ENCODE assay signal across 26 cellular contexts in the genomic region with DNA sequence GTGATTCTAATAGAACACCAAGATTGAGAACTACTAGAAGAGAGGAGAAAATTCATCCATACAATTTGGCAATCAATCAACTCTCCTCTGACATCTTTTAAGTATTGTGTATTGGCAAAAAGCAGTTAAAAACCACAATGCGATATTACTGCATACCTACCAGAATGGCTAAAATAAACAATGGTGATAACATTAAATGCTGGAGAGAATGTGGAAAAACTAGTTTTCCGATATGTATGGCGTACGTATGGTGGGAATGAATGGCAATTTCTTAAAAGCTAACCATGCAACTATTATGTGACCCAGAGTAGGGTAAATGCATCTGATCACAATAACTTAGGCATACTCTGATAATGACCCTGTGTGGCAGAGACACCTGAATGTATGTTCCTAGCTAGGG. TPM values are rescaled to one million over a fixed set of nuclear protein-coding genes. Genes with fewer than 3 reads are reported as not detected.
DNase-seq lines count a peak whose midpoint lies in the region; ATAC-seq, FAIRE-seq and TF ChIP-seq lines count a peak whose summit lies in the region.
"Had no signal": no experiment of that assay in that cellular context is flagged by ENCODE, and none has a peak within 500 bp of the region (broad histone marks: within the 10 kb centered on the region; RNA-seq: fewer than 3 reads in every experiment).

No MANE protein-coding gene starts in this region.

- H3K27ac ChIP-seq in HEK293 (ENCODE audit: extremely low read depth, low read depth, low read length) (no peak overlapping the region), keratinocyte (ENCODE audit: control insufficient read depth, insufficient read depth, low read length) (no peak overlapping the region)
- H3K27ac ChIP-seq: A549; BLaER1 treated with 17β-estradiol and CSF1 and Interleukin-3, amounts not matched to agents 10 nM and 100 nM; GM23248 had no signal

- no peaks in the 10 kb centered on the region for H3K36me3 ChIP-seq in Caco-2 (ENCODE audit: control insufficient read depth, insufficient read depth, low read length)
- H3K36me3 ChIP-seq in HEK293 (ENCODE audit: control insufficient read depth in 2 of 2, insufficient read depth in 1 of 2, low read length in 2 of 2), result no peaks in the 10 kb centered on the region
- H3K36me3 ChIP-seq in keratinocyte (ENCODE audit: control insufficient read depth in 2 of 2, extremely low read depth in 1 of 2, insufficient read depth in 2 of 2, low read length in 2 of 2), result no peaks in the 10 kb centered on the region
- H3K36me3 ChIP-seq: BE2C; BLaER1 treated with 17β-estradiol and CSF1 and Interleukin-3, amounts not matched to agents 10 nM and 100 nM had no signal

- H3K79me2 ChIP-seq in keratinocyte (ENCODE audit: control insufficient read depth, insufficient read depth, low read length), result no peaks in the 10 kb centered on the region

- no peak overlapping the region for H3K9ac ChIP-seq in keratinocyte (ENCODE audit: control insufficient read depth, extremely low read depth, insufficient read depth, low read length)
- H3K9ac ChIP-seq: BLaER1 treated with 17β-estradiol and CSF1 and Interleukin-3, amounts not matched to agents 10 nM and 100 nM; GM23248 had no signal

- H3K9me3 ChIP-seq in Caco-2 (no peaks in the 10 kb centered on the region), HEK293 (ENCODE audit: control insufficient read depth, insufficient read depth, low read depth, low read length) (no peaks in the 10 kb centered on the region), keratinocyte (ENCODE audit: control insufficient read depth, low read depth, low read length) (no peaks in the 10 kb centered on the region)
- H3K9me3 ChIP-seq: A549, BE2C had no signal

- FAIRE-seq in keratinocyte (lab: Jason Lieb, UNC), result peak; percentile 67
- FAIRE-seq: A549, GM12878, GM18507, H1 had no signal

- POLR2A ChIA-PET in Caco-2 (lab: Charles Lee), result no interaction called here
- POLR2A ChIA-PET in HEK293 (lab: Yijun Ruan, JAX), result no interaction called here

- no peaks in the 10 kb centered on the region for H3K27me3 Mint-ChIP-seq in Caco-2 (ENCODE audit: insufficient read depth, unreplicated experiment)
- H3K27me3 Mint-ChIP-seq in activated T-cell treated with anti-CD3 and anti-CD28 coated beads, Interleukin-2, amount 50 U/mL, for 72 hours (ENCODE audit: low read depth), result peaks cover 63% of the 10 kb centered on the region

- ATAC-seq in GM21360 (IDR thresholded peaks at IDR 0.05; ENCODE audit: unreplicated experiment), result no peak
- ATAC-seq in activated T-cell treated with anti-CD3 and anti-CD28 coated beads, Interleukin-2, amount 50 U/mL, for 72 hours (replicated peaks in 1 of 2), result no peak
- ATAC-seq: A549, GM12878, HCT116 had no signal

- no peak overlapping the region for H3K4me3 ChIP-seq in Caco-2 (ENCODE audit: low read depth, low read length)
- H3K4me3 ChIP-seq in HEK293 (ENCODE audit: low read depth, low read length), result no peak overlapping the region
- H3K4me3 ChIP-seq in keratinocyte (ENCODE audit: control insufficient read depth in 2 of 3, extremely low read depth in 1 of 3, insufficient read depth in 2 of 3, low read depth in 1 of 3, low read length in 3 of 3), result no peak overlapping the region
- H3K4me3 ChIP-seq: A549; BLaER1 treated with 17β-estradiol and CSF1 and Interleukin-3, amounts not matched to agents 10 nM and 100 nM; GM12878; GM23248 had no signal

- TF ChIP-seq RAD21 in Ishikawa (IDR thresholded peaks at IDR 0.05; ENCODE audit: low read depth), result no peak

- H3K4me3 Mint-ChIP-seq in Caco-2 (ENCODE audit: unreplicated experiment), result peak overlapping the region; percentile 11
- H3K4me3 Mint-ChIP-seq in activated T-cell treated with anti-CD3 and anti-CD28 coated beads, Interleukin-2, amount 50 U/mL, for 72 hours, result no peak overlapping the region
- H3K4me3 Mint-ChIP-seq: CD14-positive monocyte; CD4-positive, alpha-beta T cell; CD8-positive, alpha-beta memory T cell; H9 had no signal

- H3K4me1 ChIP-seq in Caco-2 (peaks cover 18% of the 10 kb centered on the region), HEK293 (ENCODE audit: control insufficient read depth, insufficient read depth, low read length) (peaks cover 9% of the 10 kb centered on the region), keratinocyte (ENCODE audit: control insufficient read depth, extremely low read depth, insufficient read depth, low read length) (no peaks in the 10 kb centered on the region)

- no peaks in the 10 kb centered on the region for H3K36me3 Mint-ChIP-seq in Caco-2 (ENCODE audit: insufficient read depth, unreplicated experiment)
- no peaks in the 10 kb centered on the region for H3K36me3 Mint-ChIP-seq in activated T-cell treated with anti-CD3 and anti-CD28 coated beads, Interleukin-2, amount 50 U/mL, for 72 hours (ENCODE audit: insufficient read depth in 2 of 2)
- H3K36me3 Mint-ChIP-seq: CD14-positive monocyte; CD8-positive, alpha-beta memory T cell had no signal

- no peaks in the 10 kb centered on the region for H3K9me3 Mint-ChIP-seq in Caco-2 (ENCODE audit: unreplicated experiment)
- H3K9me3 Mint-ChIP-seq in activated T-cell treated with anti-CD3 and anti-CD28 coated beads, Interleukin-2, amount 50 U/mL, for 72 hours, result no peaks in the 10 kb centered on the region
- H3K9me3 Mint-ChIP-seq: CD4-positive, alpha-beta T cell; CD8-positive, alpha-beta memory T cell; H9 had no signal

- no peak overlapping the region for H2AFZ ChIP-seq in keratinocyte (ENCODE audit: control insufficient read depth, low read length)
- H2AFZ ChIP-seq: GM23248 had no signal

- no peaks in the 10 kb centered on the region for H3K27me3 ChIP-seq in Caco-2 (replicated peaks; ENCODE audit: control insufficient read depth, insufficient read depth, low read length)
- H3K27me3 ChIP-seq in keratinocyte (ENCODE audit: control insufficient read depth, extremely low read depth, insufficient read depth, low read length), result no peaks in the 10 kb centered on the region
- H3K27me3 ChIP-seq: BE2C; BLaER1 treated with 17β-estradiol and CSF1 and Interleukin-3, amounts not matched to agents 10 nM and 100 nM had no signal

- intact Hi-C loops in Caco-2 (cut with micrococcal nuclease; ENCODE audit: unreplicated experiment), result no loop called here

- no TSS peak for BruUV-seq in Caco-2 (replicated peaks; lab: Mats Ljungman, UMichigan)

- TF ChIP-seq CTCF in Caco-2 (IDR thresholded peaks at IDR 0.05; ENCODE audit: insufficient read depth in 1 of 2, low read depth in 1 of 2, low read length in 1 of 2, severe bottlenecking in 1 of 2, unreplicated experiment in 1 of 2) (no peak), HEK293 (tag by site-specific recombination; IDR thresholded peaks at IDR 0.05) (no peak), keratinocyte (optimal IDR thresholded peaks at IDR 0.05 in 1 of 3, IDR thresholded peaks at IDR 0.05 in 1 of 3, conservative IDR thresholded peaks at IDR 0.05 in 1 of 3; ENCODE audit: extremely low read depth in 1 of 3, insufficient read depth in 2 of 3, low read length in 3 of 3) (no peak)

- dilution Hi-C loops in keratinocyte (cut with MboI; ENCODE audit: extremely low pct_ligation_motif_present, low sequenced_read_pairs), result no loop called here

- H4K20me1 ChIP-seq in keratinocyte (ENCODE audit: control insufficient read depth, extremely low read depth, insufficient read depth, low read length), result no peaks in the 10 kb centered on the region
- H4K20me1 ChIP-seq: BLaER1 treated with 17β-estradiol and CSF1 and Interleukin-3, amounts not matched to agents 10 nM and 100 nM had no signal

- peak in 1 of 2 experiments; percentile 9 for DNase-seq in Caco-2
- DNase-seq in keratinocyte (ENCODE audit: low read depth, low spot score), result no peak
- no peak for DNase-seq in activated T-cell treated with anti-CD3 and anti-CD28 coated beads, Interleukin-2, amount 50 U/mL, for 48 hours
- DNase-seq in activated T-cell treated with anti-CD3 and anti-CD28 coated beads, Interleukin-2, amount 50 U/mL, for 72 hours, result no peak
- DNase-seq: 8988T; ACHN; AML-193; BE2C; CD4-positive, alpha-beta T cell; CD8-positive, alpha-beta memory T cell; COR-L47; DMS79; EL; GDM1; GM23248; H9 had no signal

- no peak overlapping the region for H3K4me2 ChIP-seq in keratinocyte (ENCODE audit: control insufficient read depth, extremely low read depth, insufficient read depth, low read depth, low read length)
- H3K4me2 ChIP-seq: A549; BLaER1 treated with 17β-estradiol and CSF1 and Interleukin-3, amounts not matched to agents 10 nM and 100 nM had no signal

- H3K27ac Mint-ChIP-seq in Caco-2 (ENCODE audit: unreplicated experiment), result no peak overlapping the region
- H3K27ac Mint-ChIP-seq in activated T-cell treated with anti-CD3 and anti-CD28 coated beads, Interleukin-2, amount 50 U/mL, for 72 hours, result no peak overlapping the region
- H3K27ac Mint-ChIP-seq: CD14-positive monocyte; CD4-positive, alpha-beta T cell; CD8-positive, alpha-beta memory T cell; H9 had no signal

- TF ChIP-seq EP300 in Ishikawa (IDR thresholded peaks at IDR 0.05; ENCODE audit: borderline replicate concordance), result no peak

- H3K9me1 ChIP-seq in keratinocyte (ENCODE audit: control insufficient read depth, extremely low read depth, insufficient read depth, low read length), result no peaks in the 10 kb centered on the region

- CTCF ChIA-PET in Caco-2 (lab: Charles Lee), result no interaction called here
- CTCF ChIA-PET in HEK293 (lab: Yijun Ruan, JAX), result interaction anchor here (1.2 to 5.4 kb wide), 3 partner anchors 12 to 104 kb away, joined by 6 to 46 read pairs (median 19); no protein-coding TSS in a partner anchor

- peaks cover 10% of the 10 kb centered on the region for H3K4me1 Mint-ChIP-seq in Caco-2 (ENCODE audit: low read depth, unreplicated experiment)
- peaks cover 36% of the 10 kb centered on the region for H3K4me1 Mint-ChIP-seq in activated T-cell treated with anti-CD3 and anti-CD28 coated beads, Interleukin-2, amount 50 U/mL, for 72 hours (ENCODE audit: low read depth)
- H3K4me1 Mint-ChIP-seq: CD14-positive monocyte had no signal

TF ChIP-seq in HEK293, 187 proteins besides CTCF, POLR2A, EP300 and RAD21 (continues in another document):
- TF ChIP-seq ZNF76 (tag by site-specific recombination; IDR thresholded peaks at IDR 0.05; ENCODE audit: borderline replicate concordance, low read depth) (no peak), FEZF1 (tag by site-specific recombination; IDR thresholded peaks at IDR 0.05) (no peak)

TF ChIP-seq in Ishikawa, 13 proteins besides CTCF, POLR2A, EP300 and RAD21 (continues in another document):
- TF ChIP-seq CREB1 (IDR thresholded peaks at IDR 0.05; ENCODE audit: low read depth) (no peak), TEAD4 (IDR thresholded peaks at IDR 0.05) (peak; percentile 72), TCF12 (IDR thresholded peaks at IDR 0.05; ENCODE audit: low read depth) (no peak)

RNA-seq across cellular contexts. Expression of a gene that starts 29.3 kb away (rescaled TPM):
- 0.37 TPM in 1 of 2 replicates, not detected in the other for total RNA-seq in Caco-2 (2022)
- polyA plus RNA-seq in keratinocyte, result 0.10 to 0.39 TPM (median 0.12 TPM) in 3 replicates
- polyA plus RNA-seq in keratinocyte (2011; ENCODE audit: low read depth), result 0.47 TPM
- 0.04 and 0.14 TPM in 2 replicates for polyA plus RNA-seq in keratinocyte (2011; cell fraction: cytosol; rRNA removed)
- polyA plus RNA-seq in keratinocyte (2011; cell fraction: nucleus; rRNA removed), result 0.22 and 0.52 TPM in 2 replicates
- polyA plus RNA-seq in keratinocyte (2012; ENCODE audit: low replicate concordance), result 0.06 and 0.17 TPM in 2 replicates
- 0.06 to 0.36 TPM in 2 of 3 replicates, not detected in the other for polyA minus RNA-seq in keratinocyte
- not detected for polyA minus RNA-seq in keratinocyte (2011; cell fraction: cytosol; rRNA and poly(A)+ RNA removed)
- not detected in 2 replicates for polyA minus RNA-seq in keratinocyte (2011; cell fraction: nucleus; rRNA and poly(A)+ RNA removed)
- total RNA-seq in activated T-cell treated with anti-CD3 and anti-CD28 coated beads, Interleukin-2, amount 50 U/mL, for 72 hours, result under 1 TPM in 1 of 2 donors, not detected in 1; 0.14 TPM
- total RNA-seq: CD4-positive, alpha-beta T cell; CD8-positive, alpha-beta memory T cell had no signal
- polyA plus RNA-seq: CD14-positive monocyte; CD8-positive, alpha-beta memory T cell had no signal
